Comparison of ENCODE assay signal across 8 cellular contexts in genomic region chr16:66660422-66661209, GRCh38. TPM values are rescaled to one million over a fixed set of nuclear protein-coding genes. Genes with fewer than 3 reads are reported as not detected.
DNase-seq lines count a peak whose midpoint lies in the region; ATAC-seq and TF ChIP-seq lines count a peak whose summit lies in the region.

No MANE protein-coding gene starts in this region.

- no peak overlapping the region for H3K27ac Mint-ChIP-seq in natural killer cell treated with Interleukin-12 subunit alpha and Interleukin-12 subunit beta and Interleukin-15 and Interleukin-18, amount 100 ng/mL, for 72 hours
- no peak overlapping the region for H3K27ac Mint-ChIP-seq in activated CD4-positive, alpha-beta memory T cell treated with anti-CD3 and anti-CD28 coated beads for 36 hours

- DNase-seq in BE2C, result peak; percentile 90
- peak; percentile 90 for DNase-seq in LHCN-M2 (ENCODE audit: low read depth)
- DNase-seq in adrenal gland, result peak; percentile 47 to 85 (median 68)
- DNase-seq in cardiac septum (ENCODE audit: low spot score), result peak; percentile 89
- DNase-seq in posterior vena cava (ENCODE audit: low spot score), result peak; percentile 91
- no peak for DNase-seq in natural killer cell treated with Interleukin-12 subunit alpha and Interleukin-12 subunit beta and Interleukin-15 and Interleukin-18, amount 100 ng/mL, for 72 hours (ENCODE audit: low spot score)
- DNase-seq in GM10266 (ENCODE audit: extremely low spot score), result no peak
- no peak for DNase-seq in activated CD4-positive, alpha-beta memory T cell treated with anti-CD3 and anti-CD28 coated beads for 36 hours

- H3K27ac ChIP-seq in adrenal gland, result peak overlapping the region in 2 of 5 donors; percentile 59 to 64

- H3K9me3 ChIP-seq in BE2C, result no peaks in the 10 kb centered on the region
- no peaks in the 10 kb centered on the region for H3K9me3 ChIP-seq in adrenal gland (replicated peaks in 1 of 3)

- no peaks in the 10 kb centered on the region for H3K4me1 Mint-ChIP-seq in natural killer cell treated with Interleukin-12 subunit alpha and Interleukin-12 subunit beta and Interleukin-15 and Interleukin-18, amount 100 ng/mL, for 72 hours (ENCODE audit: low read depth in 2 of 2)
- no peaks in the 10 kb centered on the region for H3K4me1 Mint-ChIP-seq in activated CD4-positive, alpha-beta memory T cell treated with anti-CD3 and anti-CD28 coated beads for 36 hours (ENCODE audit: low read depth)

- TF ChIP-seq POLR2A in adrenal gland (IDR thresholded peaks at IDR 0.05), result no peak

- no peaks in the 10 kb centered on the region for H3K27me3 ChIP-seq in BE2C
- H3K27me3 ChIP-seq in adrenal gland, result no peaks in the 10 kb centered on the region

- 9 to 53% (median 15%) methylated on average over 8 to 9 of the region's 9 CpGs for WGBS in adrenal gland, 4 donors

- H3K36me3 Mint-ChIP-seq in natural killer cell treated with Interleukin-12 subunit alpha and Interleukin-12 subunit beta and Interleukin-15 and Interleukin-18, amount 100 ng/mL, for 72 hours, result no peaks in the 10 kb centered on the region
- H3K36me3 Mint-ChIP-seq in activated CD4-positive, alpha-beta memory T cell treated with anti-CD3 and anti-CD28 coated beads for 36 hours, result no peaks in the 10 kb centered on the region

- no peaks in the 10 kb centered on the region for H3K36me3 ChIP-seq in BE2C
- H3K36me3 ChIP-seq in adrenal gland (replicated peaks in 1 of 2), result no peaks in the 10 kb centered on the region

- TF ChIP-seq CTCF in BE2C (IDR thresholded peaks at IDR 0.05; ENCODE audit: low read depth, low read length), result peak; percentile 47
- TF ChIP-seq CTCF in adrenal gland (IDR thresholded peaks at IDR 0.05), result peak in 3 of 6 experiments; percentile 18 to 30 (median 29)
- no peak for TF ChIP-seq CTCF in GM10266 (IDR thresholded peaks at IDR 0.05; ENCODE audit: control insufficient read depth, insufficient read depth, low read depth, missing control alignments)

- CTCF ChIA-PET in activated CD4-positive, alpha-beta memory T cell treated with anti-CD3 and anti-CD28 coated beads for 36 hours (lab: Charles Lee), result interaction anchor here (1.1 to 5.1 kb wide), 2 partner anchors 9 to 65 kb away, joined by 3 to 39 read pairs; no protein-coding TSS in a partner anchor

- peaks cover 9 to 37% of the 10 kb centered on the region in 2 donors for H3K27me3 Mint-ChIP-seq in natural killer cell treated with Interleukin-12 subunit alpha and Interleukin-12 subunit beta and Interleukin-15 and Interleukin-18, amount 100 ng/mL, for 72 hours
- peaks cover 4% of the 10 kb centered on the region for H3K27me3 Mint-ChIP-seq in activated CD4-positive, alpha-beta memory T cell treated with anti-CD3 and anti-CD28 coated beads for 36 hours

- no peak for ATAC-seq in natural killer cell treated with Interleukin-12 subunit alpha and Interleukin-12 subunit beta and Interleukin-15 and Interleukin-18, amount 100 ng/mL, for 72 hours

- H3K4me1 ChIP-seq in BE2C (peaks cover 8% of the 10 kb centered on the region), adrenal gland (replicated peaks in 1 of 2) (peaks cover 0 to 30% of the 10 kb centered on the region in 2 donors)

- H3K9me3 Mint-ChIP-seq in natural killer cell treated with Interleukin-12 subunit alpha and Interleukin-12 subunit beta and Interleukin-15 and Interleukin-18, amount 100 ng/mL, for 72 hours, result no peaks in the 10 kb centered on the region
- no peaks in the 10 kb centered on the region for H3K9me3 Mint-ChIP-seq in activated CD4-positive, alpha-beta memory T cell treated with anti-CD3 and anti-CD28 coated beads for 36 hours

- intact Hi-C loops in adrenal gland (cut with DNase I), result loop anchor here in 1 of 2 donors (5.0 kb wide), 1 partner anchor 37 kb away; the partner anchor contains the start of gene CMTM4
- intact Hi-C loops in cardiac septum (cut with DNase I), result no loop called here
- intact Hi-C loops in posterior vena cava (cut with DNase I), result no loop called here
- intact Hi-C loops in activated CD4-positive, alpha-beta memory T cell treated with anti-CD3 and anti-CD28 coated beads for 36 hours (cut with micrococcal nuclease), result no loop called here

- POLR2A ChIA-PET in activated CD4-positive, alpha-beta memory T cell treated with anti-CD3 and anti-CD28 coated beads for 36 hours (lab: Charles Lee), result no interaction called here

- H3K4me3 Mint-ChIP-seq in natural killer cell treated with Interleukin-12 subunit alpha and Interleukin-12 subunit beta and Interleukin-15 and Interleukin-18, amount 100 ng/mL, for 72 hours, result no peak overlapping the region
- no peak overlapping the region for H3K4me3 Mint-ChIP-seq in activated CD4-positive, alpha-beta memory T cell treated with anti-CD3 and anti-CD28 coated beads for 36 hours

- H3K4me3 ChIP-seq in BE2C (ENCODE audit: low read depth, low read length) (peak overlapping the region; percentile 3; the same call in 1 of the 2 replicates), adrenal gland (no peak overlapping the region)

RNA-seq across cellular contexts. Expression of gene CMTM4, which starts 35.9 kb away (rescaled TPM):
- polyA plus RNA-seq in BE2C (2012; ENCODE audit: insufficient read depth, insufficient read length, low read depth), result 10.0 TPM
- total RNA-seq in LHCN-M2 (2014; rRNA removed) (11.9 and 16.4 TPM in 2 replicates), adrenal gland (10 to 100 TPM; 14.3 to 24.4 (median 20.7) TPM), cardiac septum (10.4 TPM), posterior vena cava (10 to 100 TPM; 14.8 to 15.0 TPM)
- polyA plus RNA-seq in LHCN-M2 (2012), result 5.8 TPM
- 10 to 100 TPM in 1 of 3 donors, 1 to 10 TPM in 2; 9.2 to 10.6 (median 9.5) TPM for polyA plus RNA-seq in adrenal gland
- total RNA-seq in natural killer cell treated with Interleukin-12 subunit alpha and Interleukin-12 subunit beta and Interleukin-15 and Interleukin-18, amount 100 ng/mL, for 72 hours, result 1 to 10 TPM; 1.2 to 2.2 TPM
- 1 to 10 TPM; 2.8 to 4.1 TPM for total RNA-seq in activated CD4-positive, alpha-beta memory T cell treated with anti-CD3 and anti-CD28 coated beads for 36 hours

RNA-seq across cellular contexts. Expression of gene CMTM3, which starts 56.1 kb away (rescaled TPM):
- polyA plus RNA-seq in BE2C (2012; ENCODE audit: insufficient read depth, insufficient read length, low read depth), result 57.2 TPM
- total RNA-seq in LHCN-M2 (2014; rRNA removed) (25.5 and 30.2 TPM in 2 replicates), adrenal gland (10 to 100 TPM; 14.6 to 31.8 (median 24.9) TPM), cardiac septum (10.4 TPM), posterior vena cava (10 to 100 TPM; 25.8 to 29.7 TPM)
- polyA plus RNA-seq in LHCN-M2 (2012), result 43.9 TPM
- 10 to 100 TPM in 2 of 3 donors, 1 to 10 TPM in 1; 6.4 to 30.0 (median 25.2) TPM for polyA plus RNA-seq in adrenal gland
- 10 to 100 TPM; 43.8 to 49.7 TPM for total RNA-seq in natural killer cell treated with Interleukin-12 subunit alpha and Interleukin-12 subunit beta and Interleukin-15 and Interleukin-18, amount 100 ng/mL, for 72 hours
- 10 to 100 TPM; 64.6 to 65.9 TPM for total RNA-seq in activated CD4-positive, alpha-beta memory T cell treated with anti-CD3 and anti-CD28 coated beads for 36 hours

Comparison
In these comparisons a context has a peak if more than half of its experiments do, and no peak if none do; other contexts are left out.
1. DNase-seq: peak in BE2C (single experiment), LHCN-M2 (single experiment), adrenal gland (7 of 7), cardiac septum (single experiment) and posterior vena cava (single experiment); none in natural killer cell treated with Interleukin-12 subunit alpha and Interleukin-12 subunit beta and Interleukin-15 and Interleukin-18, amount 100 ng/mL, for 72 hours (single experiment), GM10266 (single experiment) and activated CD4-positive, alpha-beta memory T cell treated with anti-CD3 and anti-CD28 coated beads for 36 hours (single experiment).